Comparison of ENCODE assay signal across 1 cellular context in the genomic region with DNA sequence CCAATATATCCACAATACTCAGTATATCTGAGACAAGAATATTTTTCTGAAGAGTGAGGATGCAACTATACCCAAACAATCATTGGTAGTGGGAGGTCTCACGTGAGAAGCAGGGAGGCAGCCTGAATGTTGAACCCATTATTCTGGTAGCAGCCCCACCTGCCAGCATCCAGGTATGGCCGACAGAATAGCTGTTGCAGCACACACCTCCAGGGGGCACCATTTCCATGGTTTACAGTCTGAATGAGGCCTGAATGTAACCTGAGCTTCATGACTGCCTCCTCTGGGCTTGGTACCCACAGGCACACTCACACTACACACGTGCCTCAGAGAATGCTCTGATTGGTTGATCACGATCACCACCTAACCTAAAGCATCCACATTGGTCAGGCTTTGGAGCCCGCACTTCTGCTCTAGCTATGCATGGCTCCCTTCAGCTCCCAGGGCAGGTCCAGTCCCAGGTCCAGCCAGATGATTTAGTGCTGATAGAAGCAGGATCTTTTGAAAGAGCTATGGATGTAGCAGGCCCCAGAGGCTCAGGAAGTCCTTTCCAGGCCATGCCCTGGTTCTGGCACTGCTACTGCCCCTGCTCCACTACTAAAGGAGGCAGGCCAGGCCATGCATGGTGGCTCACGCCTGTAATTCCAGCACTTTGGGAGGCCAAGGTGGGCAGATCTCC.
TF ChIP-seq lines count a peak whose summit lies in the region.

No MANE protein-coding gene starts in this region.

TF ChIP-seq in K562, 482 proteins besides CTCF, POLR2A, EP300 and RAD21 (continued from another document and continues in another):
- TF ChIP-seq DLX4 (CRISPR knock-in tag; IDR thresholded peaks at IDR 0.05) (no peak), LARP7 (IDR thresholded peaks at IDR 0.05) (no peak), HDAC3 (IDR thresholded peaks at IDR 0.05; ENCODE audit: borderline replicate concordance, partially characterized antibody) (no peak), CXXC5 (CRISPR knock-in tag; IDR thresholded peaks at IDR 0.05) (peak; percentile 19; the same call in 1 of the 2 replicates), NFE2 (IDR thresholded peaks at IDR 0.05; ENCODE audit: low read depth) (no peak), ELF1 (tag; IDR thresholded peaks at IDR 0.05) (no peak), ESRRA (IDR thresholded peaks at IDR 0.05; ENCODE audit: borderline replicate concordance, low read depth) (no peak), CGGBP1 (CRISPR knock-in tag; IDR thresholded peaks at IDR 0.05) (no peak), ARID3A (IDR thresholded peaks at IDR 0.05; ENCODE audit: borderline replicate concordance, low read depth, low read length) (no peak), MECOM (CRISPR knock-in tag; IDR thresholded peaks at IDR 0.05) (no peak), ZNF23 (CRISPR knock-in tag; IDR thresholded peaks at IDR 0.05) (no peak), ZNF583 (CRISPR knock-in tag; IDR thresholded peaks at IDR 0.05) (no peak), DPF2 (IDR thresholded peaks at IDR 0.05) (no peak), CEBPB (tag; IDR thresholded peaks at IDR 0.05) (no peak), RBM17 (IDR thresholded peaks at IDR 0.05; ENCODE audit: borderline replicate concordance, low read depth, low read length) (no peak), RAD51 (IDR thresholded peaks at IDR 0.05; ENCODE audit: borderline replicate concordance, low read depth) (peak; percentile 78), YY1 (IDR thresholded peaks at IDR 0.05; ENCODE audit: borderline replicate concordance in 1 of 3, control insufficient read depth in 1 of 3, extremely low read depth in 1 of 3, insufficient read depth in 3 of 3, insufficient read length in 1 of 3, insufficient replicate concordance in 2 of 3, low read depth in 1 of 3, low read length in 2 of 3) (peak in 2 of 3 experiments; percentile 70 to 73), ETS2 (tag; IDR thresholded peaks at IDR 0.05; ENCODE audit: borderline replicate concordance, poor library complexity, severe bottlenecking) (no peak), NR2C1 (IDR thresholded peaks at IDR 0.05) (no peak), NR2C1 (tag; IDR thresholded peaks at IDR 0.05) (no peak), SOX6 (IDR thresholded peaks at IDR 0.05) (no peak; the same call in 1 of the 2 replicates), ADNP (tag; IDR thresholded peaks at IDR 0.05) (no peak), HNRNPK (IDR thresholded peaks at IDR 0.05; ENCODE audit: low read depth, low read length, poor library complexity, severe bottlenecking) (no peak), ZNF707 (CRISPR knock-in tag; conservative IDR thresholded peaks at IDR 0.05) (no peak), SPI1 (IDR thresholded peaks at IDR 0.05; ENCODE audit: borderline replicate concordance, low read depth, low read length) (no peak), USF1 (CRISPR knock-in tag; IDR thresholded peaks at IDR 0.05) (peak; percentile 96), MAFF (IDR thresholded peaks at IDR 0.05; ENCODE audit: low read length) (no peak), JUN (IDR thresholded peaks at IDR 0.05; ENCODE audit: borderline replicate concordance, low read depth, low read length) (peak; percentile 52; the same call in 1 of the 2 replicates), JUN (CRISPR knock-in tag; IDR thresholded peaks at IDR 0.05; ENCODE audit: borderline replicate concordance) (no peak), FOXA3 (CRISPR knock-in tag; conservative IDR thresholded peaks at IDR 0.05 in 1 of 2, IDR thresholded peaks at IDR 0.05 in 1 of 2) (no peak), ATF7 (IDR thresholded peaks at IDR 0.05) (peak; percentile 28; the same call in 1 of the 2 replicates), NR1H2 (CRISPR knock-in tag; IDR thresholded peaks at IDR 0.05) (no peak), ZZZ3 (IDR thresholded peaks at IDR 0.05) (no peak), PURB (CRISPR knock-in tag; IDR thresholded peaks at IDR 0.05; ENCODE audit: low read depth) (no peak), ZSCAN32 (CRISPR knock-in tag; IDR thresholded peaks at IDR 0.05) (no peak), ZFX (CRISPR knock-in tag; IDR thresholded peaks at IDR 0.05) (no peak; the same call in 1 of the 2 replicates), ZBTB8A (IDR thresholded peaks at IDR 0.05; ENCODE audit: partially characterized antibody) (no peak), ZNF77 (CRISPR knock-in tag; IDR thresholded peaks at IDR 0.05) (no peak), LEF1 (IDR thresholded peaks at IDR 0.05) (0 out of 2 replicates have a peak, but pooled peaks have one; percentile 20), MYBL2 (IDR thresholded peaks at IDR 0.05; ENCODE audit: low read depth) (no peak), MYBL2 (CRISPR knock-in tag; IDR thresholded peaks at IDR 0.05; ENCODE audit: borderline replicate concordance) (no peak), CBX8 (IDR thresholded peaks at IDR 0.05; ENCODE audit: borderline replicate concordance, extremely low read depth, low read depth, low read length, poor library complexity, severe bottlenecking) (no peak), RB1 (IDR thresholded peaks at IDR 0.05; ENCODE audit: low read depth) (peak; percentile 88; the same call in 1 of the 2 replicates), POU5F1 (IDR thresholded peaks at IDR 0.05; ENCODE audit: borderline replicate concordance, low read depth, low read length, partially characterized antibody) (no peak), ZNF695 (CRISPR knock-in tag; IDR thresholded peaks at IDR 0.05) (no peak), PHF20 (IDR thresholded peaks at IDR 0.05; ENCODE audit: partially characterized antibody) (no peak), ZNF696 (CRISPR knock-in tag; conservative IDR thresholded peaks at IDR 0.05) (no peak), PHF8 (IDR thresholded peaks at IDR 0.05; ENCODE audit: borderline replicate concordance, low read length) (no peak)
- TF ChIP-seq, protein P1, sequence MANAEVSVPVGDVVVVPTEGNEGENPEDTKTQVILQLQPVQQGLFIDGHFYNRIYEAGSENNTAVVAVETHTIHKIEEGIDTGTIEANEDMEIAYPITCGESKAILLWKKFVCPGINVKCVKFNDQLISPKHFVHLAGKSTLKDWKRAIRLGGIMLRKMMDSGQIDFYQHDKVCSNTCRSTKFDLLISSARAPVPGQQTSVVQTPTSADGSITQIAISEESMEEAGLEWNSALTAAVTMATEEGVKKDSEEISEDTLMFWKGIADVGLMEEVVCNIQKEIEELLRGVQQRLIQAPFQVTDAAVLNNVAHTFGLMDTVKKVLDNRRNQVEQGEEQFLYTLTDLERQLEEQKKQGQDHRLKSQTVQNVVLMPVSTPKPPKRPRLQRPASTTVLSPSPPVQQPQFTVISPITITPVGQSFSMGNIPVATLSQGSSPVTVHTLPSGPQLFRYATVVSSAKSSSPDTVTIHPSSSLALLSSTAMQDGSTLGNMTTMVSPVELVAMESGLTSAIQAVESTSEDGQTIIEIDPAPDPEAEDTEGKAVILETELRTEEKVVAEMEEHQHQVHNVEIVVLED (CRISPR knock-in tag; IDR thresholded peaks at IDR 0.05), result no peak
- TF ChIP-seq, protein P2, sequence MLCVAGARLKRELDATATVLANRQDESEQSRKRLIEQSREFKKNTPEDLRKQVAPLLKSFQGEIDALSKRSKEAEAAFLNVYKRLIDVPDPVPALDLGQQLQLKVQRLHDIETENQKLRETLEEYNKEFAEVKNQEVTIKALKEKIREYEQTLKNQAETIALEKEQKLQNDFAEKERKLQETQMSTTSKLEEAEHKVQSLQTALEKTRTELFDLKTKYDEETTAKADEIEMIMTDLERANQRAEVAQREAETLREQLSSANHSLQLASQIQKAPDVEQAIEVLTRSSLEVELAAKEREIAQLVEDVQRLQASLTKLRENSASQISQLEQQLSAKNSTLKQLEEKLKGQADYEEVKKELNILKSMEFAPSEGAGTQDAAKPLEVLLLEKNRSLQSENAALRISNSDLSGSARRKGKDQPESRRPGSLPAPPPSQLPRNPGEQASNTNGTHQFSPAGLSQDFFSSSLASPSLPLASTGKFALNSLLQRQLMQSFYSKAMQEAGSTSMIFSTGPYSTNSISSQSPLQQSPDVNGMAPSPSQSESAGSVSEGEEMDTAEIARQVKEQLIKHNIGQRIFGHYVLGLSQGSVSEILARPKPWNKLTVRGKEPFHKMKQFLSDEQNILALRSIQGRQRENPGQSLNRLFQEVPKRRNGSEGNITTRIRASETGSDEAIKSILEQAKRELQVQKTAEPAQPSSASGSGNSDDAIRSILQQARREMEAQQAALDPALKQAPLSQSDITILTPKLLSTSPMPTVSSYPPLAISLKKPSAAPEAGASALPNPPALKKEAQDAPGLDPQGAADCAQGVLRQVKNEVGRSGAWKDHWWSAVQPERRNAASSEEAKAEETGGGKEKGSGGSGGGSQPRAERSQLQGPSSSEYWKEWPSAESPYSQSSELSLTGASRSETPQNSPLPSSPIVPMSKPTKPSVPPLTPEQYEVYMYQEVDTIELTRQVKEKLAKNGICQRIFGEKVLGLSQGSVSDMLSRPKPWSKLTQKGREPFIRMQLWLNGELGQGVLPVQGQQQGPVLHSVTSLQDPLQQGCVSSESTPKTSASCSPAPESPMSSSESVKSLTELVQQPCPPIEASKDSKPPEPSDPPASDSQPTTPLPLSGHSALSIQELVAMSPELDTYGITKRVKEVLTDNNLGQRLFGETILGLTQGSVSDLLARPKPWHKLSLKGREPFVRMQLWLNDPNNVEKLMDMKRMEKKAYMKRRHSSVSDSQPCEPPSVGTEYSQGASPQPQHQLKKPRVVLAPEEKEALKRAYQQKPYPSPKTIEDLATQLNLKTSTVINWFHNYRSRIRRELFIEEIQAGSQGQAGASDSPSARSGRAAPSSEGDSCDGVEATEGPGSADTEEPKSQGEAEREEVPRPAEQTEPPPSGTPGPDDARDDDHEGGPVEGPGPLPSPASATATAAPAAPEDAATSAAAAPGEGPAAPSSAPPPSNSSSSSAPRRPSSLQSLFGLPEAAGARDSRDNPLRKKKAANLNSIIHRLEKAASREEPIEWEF (CRISPR knock-in tag; IDR thresholded peaks at IDR 0.05), result no peak
- TF ChIP-seq, protein P3, sequence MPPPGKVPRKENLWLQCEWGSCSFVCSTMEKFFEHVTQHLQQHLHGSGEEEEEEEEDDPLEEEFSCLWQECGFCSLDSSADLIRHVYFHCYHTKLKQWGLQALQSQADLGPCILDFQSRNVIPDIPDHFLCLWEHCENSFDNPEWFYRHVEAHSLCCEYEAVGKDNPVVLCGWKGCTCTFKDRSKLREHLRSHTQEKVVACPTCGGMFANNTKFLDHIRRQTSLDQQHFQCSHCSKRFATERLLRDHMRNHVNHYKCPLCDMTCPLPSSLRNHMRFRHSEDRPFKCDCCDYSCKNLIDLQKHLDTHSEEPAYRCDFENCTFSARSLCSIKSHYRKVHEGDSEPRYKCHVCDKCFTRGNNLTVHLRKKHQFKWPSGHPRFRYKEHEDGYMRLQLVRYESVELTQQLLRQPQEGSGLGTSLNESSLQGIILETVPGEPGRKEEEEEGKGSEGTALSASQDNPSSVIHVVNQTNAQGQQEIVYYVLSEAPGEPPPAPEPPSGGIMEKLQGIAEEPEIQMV (tag; conservative IDR thresholded peaks at IDR 0.05; ENCODE audit: low read depth), result no peak
- TF ChIP-seq, protein P4, sequence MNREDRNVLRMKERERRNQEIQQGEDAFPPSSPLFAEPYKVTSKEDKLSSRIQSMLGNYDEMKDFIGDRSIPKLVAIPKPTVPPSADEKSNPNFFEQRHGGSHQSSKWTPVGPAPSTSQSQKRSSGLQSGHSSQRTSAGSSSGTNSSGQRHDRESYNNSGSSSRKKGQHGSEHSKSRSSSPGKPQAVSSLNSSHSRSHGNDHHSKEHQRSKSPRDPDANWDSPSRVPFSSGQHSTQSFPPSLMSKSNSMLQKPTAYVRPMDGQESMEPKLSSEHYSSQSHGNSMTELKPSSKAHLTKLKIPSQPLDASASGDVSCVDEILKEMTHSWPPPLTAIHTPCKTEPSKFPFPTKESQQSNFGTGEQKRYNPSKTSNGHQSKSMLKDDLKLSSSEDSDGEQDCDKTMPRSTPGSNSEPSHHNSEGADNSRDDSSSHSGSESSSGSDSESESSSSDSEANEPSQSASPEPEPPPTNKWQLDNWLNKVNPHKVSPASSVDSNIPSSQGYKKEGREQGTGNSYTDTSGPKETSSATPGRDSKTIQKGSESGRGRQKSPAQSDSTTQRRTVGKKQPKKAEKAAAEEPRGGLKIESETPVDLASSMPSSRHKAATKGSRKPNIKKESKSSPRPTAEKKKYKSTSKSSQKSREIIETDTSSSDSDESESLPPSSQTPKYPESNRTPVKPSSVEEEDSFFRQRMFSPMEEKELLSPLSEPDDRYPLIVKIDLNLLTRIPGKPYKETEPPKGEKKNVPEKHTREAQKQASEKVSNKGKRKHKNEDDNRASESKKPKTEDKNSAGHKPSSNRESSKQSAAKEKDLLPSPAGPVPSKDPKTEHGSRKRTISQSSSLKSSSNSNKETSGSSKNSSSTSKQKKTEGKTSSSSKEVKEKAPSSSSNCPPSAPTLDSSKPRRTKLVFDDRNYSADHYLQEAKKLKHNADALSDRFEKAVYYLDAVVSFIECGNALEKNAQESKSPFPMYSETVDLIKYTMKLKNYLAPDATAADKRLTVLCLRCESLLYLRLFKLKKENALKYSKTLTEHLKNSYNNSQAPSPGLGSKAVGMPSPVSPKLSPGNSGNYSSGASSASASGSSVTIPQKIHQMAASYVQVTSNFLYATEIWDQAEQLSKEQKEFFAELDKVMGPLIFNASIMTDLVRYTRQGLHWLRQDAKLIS (CRISPR knock-in tag; IDR thresholded peaks at IDR 0.05), result no peak
